In the genomic region with DNA sequence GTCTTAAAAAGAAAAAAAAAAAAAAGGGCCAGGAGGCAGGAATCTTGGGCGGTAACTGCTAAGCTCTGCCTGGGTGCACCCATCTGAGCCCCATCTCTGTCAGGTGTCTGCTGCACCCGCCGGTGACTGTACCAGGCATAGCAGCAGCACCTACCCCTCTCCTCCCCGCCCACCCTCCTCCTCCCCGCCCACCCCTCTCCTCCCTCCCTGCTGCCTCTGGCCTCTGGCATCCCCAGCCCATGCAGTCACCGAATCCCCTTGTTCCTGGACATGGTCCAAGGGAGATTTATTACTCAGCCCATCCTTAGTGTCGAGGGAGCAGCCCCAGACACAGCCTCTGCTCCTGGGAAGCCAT, we compare ENCODE assay signal across 26 cellular contexts.
DNase-seq lines count a peak whose midpoint lies in the region; ATAC-seq and TF ChIP-seq lines count a peak whose summit lies in the region.
"Had no signal": no experiment of that assay in that cellular context is flagged by ENCODE, and none has a peak within 500 bp of the region (broad histone marks: within the 10 kb centered on the region; RNA-seq: fewer than 3 reads in every experiment).

No MANE protein-coding gene starts in this region.

- no peaks in the 10 kb centered on the region for H3K36me3 Mint-ChIP-seq in activated naive CD4-positive, alpha-beta T cell treated with anti-CD3 and anti-CD28 coated beads, Interleukin-2, amount 10 ng/mL, durations not matched to agents 7 days and 5 days
- no peaks in the 10 kb centered on the region; a peak in 1 of 7 replicates for H3K36me3 Mint-ChIP-seq in H9 (ENCODE audit: insufficient read depth in 1 of 3, low read depth in 3 of 3)
- H3K36me3 Mint-ChIP-seq in activated CD4-positive, alpha-beta T cell treated with anti-CD3 and anti-CD28 coated beads for 36 hours (ENCODE audit: low read depth), result no peaks in the 10 kb centered on the region
- H3K36me3 Mint-ChIP-seq: natural killer cell treated with Interleukin-12 subunit alpha and Interleukin-12 subunit beta and Interleukin-15 and Interleukin-18, amount 100 ng/mL, for 72 hours had no signal

- no peak overlapping the region for H3K9ac ChIP-seq in H9 (ENCODE audit: extremely low read depth, insufficient read length, low read length)

- no peak overlapping the region for H3K56ac ChIP-seq in H9 (ENCODE audit: insufficient read length, low read depth, low read length)

- H3K4me1 Mint-ChIP-seq in activated naive CD4-positive, alpha-beta T cell treated with anti-CD3 and anti-CD28 coated beads, Interleukin-2, amount 10 ng/mL, durations not matched to agents 7 days and 5 days, result no peaks in the 10 kb centered on the region
- peaks cover 0 to 9% of the 10 kb centered on the region in 2 experiments; a peak in 1 of 4 replicates for H3K4me1 Mint-ChIP-seq in H9
- H3K4me1 Mint-ChIP-seq in activated CD4-positive, alpha-beta T cell treated with anti-CD3 and anti-CD28 coated beads for 36 hours, result no peaks in the 10 kb centered on the region

- WGBS in H9 (ENCODE audit: extremely low coverage, insufficient read length, low lambda C conversion rate), result no CpG with 5 or more reads among the region's 7 CpGs

- H3K4me2 ChIP-seq in H9 (ENCODE audit: insufficient read depth, insufficient read length, low read length), result no peak overlapping the region

- no peak overlapping the region for H4K5ac ChIP-seq in H9 (ENCODE audit: insufficient read length, low read depth, low read length)

- TF ChIP-seq CTCF in H9 (conservative IDR thresholded peaks at IDR 0.05), result no peak

- no peak for DNase-seq in activated naive CD4-positive, alpha-beta T cell treated with anti-CD3 and anti-CD28 coated beads, Interleukin-2, amount 10 ng/mL, durations not matched to agents 7 days and 5 days
- no peak for DNase-seq in activated naive CD4-positive, alpha-beta T cell treated with Interleukin-2 at 50 U/mL for 16 hours
- DNase-seq in H9, result peak; percentile 17
- DNase-seq in SK-N-DZ (ENCODE audit: low spot score), result peak; percentile 22
- no peak for DNase-seq in activated CD4-positive, alpha-beta T cell treated with anti-CD3 and anti-CD28 coated beads for 36 hours
- no peak for DNase-seq in DMS53 (lab: John Stamatoyannopoulos, UW)
- DNase-seq: ACHN; activated CD4-positive, alpha-beta T cell treated with anti-CD3 and anti-CD28 coated beads for 1 hour; activated CD8-positive, alpha-beta T cell treated with anti-CD3 and anti-CD28 coated beads for 36 hours; activated effector memory CD4-positive, alpha-beta T cell treated with anti-CD3 and anti-CD28 coated beads, Interleukin-2, amount 50 U/mL, for 16 hours; activated T-cell treated with anti-CD3 and anti-CD28 coated beads, Interleukin-2, amount 50 U/mL, for 1 hour; Caco-2; central memory CD4-positive, alpha-beta T cell; dermis blood vessel endothelial cell; esophagus squamous epithelium; foreskin melanocyte; heart right ventricle; MG63; mucosa of descending colon; NCI-H2107; RPMI8226; transverse colon had no signal

- no peak overlapping the region for H3K4ac ChIP-seq in H9 (ENCODE audit: low read depth, low read length)

- H3K27ac Mint-ChIP-seq in activated naive CD4-positive, alpha-beta T cell treated with anti-CD3 and anti-CD28 coated beads, Interleukin-2, amount 10 ng/mL, durations not matched to agents 7 days and 5 days, result peak overlapping the region; percentile 37
- no peak overlapping the region for H3K27ac Mint-ChIP-seq in H9
- no peak overlapping the region for H3K27ac Mint-ChIP-seq in activated CD4-positive, alpha-beta T cell treated with anti-CD3 and anti-CD28 coated beads for 36 hours
- H3K27ac Mint-ChIP-seq: activated CD8-positive, alpha-beta T cell treated with anti-CD3 and anti-CD28 coated beads for 36 hours; natural killer cell treated with Interleukin-12 subunit alpha and Interleukin-12 subunit beta and Interleukin-15 and Interleukin-18, amount 100 ng/mL, for 72 hours had no signal

- H4K91ac ChIP-seq in H9 (ENCODE audit: insufficient read length, low read depth, low read length), result no peak overlapping the region

- CTCF ChIA-PET in activated naive CD4-positive, alpha-beta T cell treated with anti-CD3 and anti-CD28 coated beads, Interleukin-2, amount 10 ng/mL, durations not matched to agents 7 days and 5 days (lab: Charles Lee), result no interaction called here
- CTCF ChIA-PET in activated CD4-positive, alpha-beta T cell treated with anti-CD3 and anti-CD28 coated beads for 36 hours (lab: Charles Lee), result no interaction called here

- intact Hi-C loops in activated CD4-positive, alpha-beta T cell treated with anti-CD3 and anti-CD28 coated beads for 36 hours (cut with DNase I, micrococcal nuclease), result no loop called here

- POLR2A ChIA-PET in activated CD4-positive, alpha-beta T cell treated with anti-CD3 and anti-CD28 coated beads for 36 hours (lab: Charles Lee), result no interaction called here

- no peaks in the 10 kb centered on the region for H3K27me3 ChIP-seq in H9 (ENCODE audit: insufficient read depth, low read length)
- H3K27me3 ChIP-seq: MG63, ovary, transverse colon had no signal

- no peak overlapping the region for H2BK20ac ChIP-seq in H9 (ENCODE audit: low read depth, low read length, poor library complexity, severe bottlenecking)

- no peak overlapping the region for H3K23ac ChIP-seq in H9 (ENCODE audit: insufficient read length, low read depth, low read length)

- no peaks in the 10 kb centered on the region for H3K4me1 ChIP-seq in H9 (ENCODE audit: insufficient read depth, low read length)
- H3K4me1 ChIP-seq: Caco-2 had no signal

- no peaks in the 10 kb centered on the region for H4K20me1 ChIP-seq in H9 (ENCODE audit: control insufficient read depth, insufficient read depth, insufficient read length)

- H3K27me3 Mint-ChIP-seq in activated naive CD4-positive, alpha-beta T cell treated with anti-CD3 and anti-CD28 coated beads, Interleukin-2, amount 10 ng/mL, durations not matched to agents 7 days and 5 days, result peaks cover 11% of the 10 kb centered on the region
- no peaks in the 10 kb centered on the region for H3K27me3 Mint-ChIP-seq in H9 (ENCODE audit: low read depth)
- peaks cover 2% of the 10 kb centered on the region for H3K27me3 Mint-ChIP-seq in activated CD4-positive, alpha-beta T cell treated with anti-CD3 and anti-CD28 coated beads for 36 hours

- no peak overlapping the region for H2BK15ac ChIP-seq in H9 (ENCODE audit: low read depth, low read length)

- H2AK5ac ChIP-seq in H9 (ENCODE audit: insufficient read length, low read length), result no peak overlapping the region

- no peak overlapping the region for H3K18ac ChIP-seq in H9 (ENCODE audit: insufficient read length, low read depth, low read length)

- no peak overlapping the region for H2BK5ac ChIP-seq in H9 (ENCODE audit: insufficient read length, low read length)

- H3T11ph ChIP-seq in H9 (ENCODE audit: low read length), result no peak overlapping the region

- H3K23me2 ChIP-seq in H9 (ENCODE audit: insufficient read length, low read depth, low read length, poor library complexity, severe bottlenecking), result no peaks in the 10 kb centered on the region

- no peak overlapping the region for H3K4me3 Mint-ChIP-seq in activated naive CD4-positive, alpha-beta T cell treated with anti-CD3 and anti-CD28 coated beads, Interleukin-2, amount 10 ng/mL, durations not matched to agents 7 days and 5 days
- no peak overlapping the region for H3K4me3 Mint-ChIP-seq in H9
- no peak overlapping the region for H3K4me3 Mint-ChIP-seq in activated CD4-positive, alpha-beta T cell treated with anti-CD3 and anti-CD28 coated beads for 36 hours
- H3K4me3 Mint-ChIP-seq: activated CD8-positive, alpha-beta T cell treated with anti-CD3 and anti-CD28 coated beads for 36 hours; natural killer cell treated with Interleukin-12 subunit alpha and Interleukin-12 subunit beta and Interleukin-15 and Interleukin-18, amount 100 ng/mL, for 72 hours had no signal

- no peak overlapping the region for H3K27ac ChIP-seq in H9 (ENCODE audit: insufficient read length, low read depth, low read length)
- H3K27ac ChIP-seq: esophagus squamous epithelium, heart right ventricle, ovary, transverse colon had no signal

- no peaks in the 10 kb centered on the region for H3K79me1 ChIP-seq in H9 (ENCODE audit: insufficient read depth, low read depth, low read length, poor library complexity, severe bottlenecking)

- no peak overlapping the region for H4K8ac ChIP-seq in H9 (replicated peaks; ENCODE audit: insufficient read length, low read depth, low read length)

- H2AFZ ChIP-seq in H9 (ENCODE audit: low read length), result no peak overlapping the region

- ATAC-seq in HG03196 (IDR thresholded peaks at IDR 0.05; ENCODE audit: unreplicated experiment), result no peak
- no peak for ATAC-seq in activated CD4-positive, alpha-beta T cell treated with anti-CD3 and anti-CD28 coated beads for 36 hours
- ATAC-seq: activated CD8-positive, alpha-beta T cell treated with anti-CD3 and anti-CD28 coated beads for 36 hours; heart right ventricle; K562; mucosa of descending colon; natural killer cell treated with Interleukin-12 subunit alpha and Interleukin-12 subunit beta and Interleukin-15 and Interleukin-18, amount 100 ng/mL, for 72 hours had no signal

- H3K9me3 ChIP-seq in H9 (ENCODE audit: control insufficient read depth, low read depth, low read length), result no peaks in the 10 kb centered on the region
- H3K9me3 ChIP-seq: Caco-2, esophagus squamous epithelium, heart right ventricle, MG63, mucosa of descending colon, ovary, transverse colon had no signal

- no peak overlapping the region for H2BK120ac ChIP-seq in H9 (ENCODE audit: low read depth, low read length, poor library complexity, severe bottlenecking)

- H3K79me2 ChIP-seq in H9 (ENCODE audit: insufficient read depth, low read length), result no peaks in the 10 kb centered on the region

- H3K9me3 Mint-ChIP-seq in activated naive CD4-positive, alpha-beta T cell treated with anti-CD3 and anti-CD28 coated beads, Interleukin-2, amount 10 ng/mL, durations not matched to agents 7 days and 5 days, result no peaks in the 10 kb centered on the region
- no peaks in the 10 kb centered on the region for H3K9me3 Mint-ChIP-seq in H9
- H3K9me3 Mint-ChIP-seq in activated CD4-positive, alpha-beta T cell treated with anti-CD3 and anti-CD28 coated beads for 36 hours (ENCODE audit: low read depth), result no peaks in the 10 kb centered on the region
- H3K9me3 Mint-ChIP-seq: activated CD8-positive, alpha-beta T cell treated with anti-CD3 and anti-CD28 coated beads for 36 hours; natural killer cell treated with Interleukin-12 subunit alpha and Interleukin-12 subunit beta and Interleukin-15 and Interleukin-18, amount 100 ng/mL, for 72 hours had no signal

- H2BK12ac ChIP-seq in H9 (ENCODE audit: insufficient read length, low read depth, low read length), result no peak overlapping the region

- no peak overlapping the region for H3K14ac ChIP-seq in H9 (ENCODE audit: insufficient read depth, low read length)

Comparison
In these comparisons a context has a peak if more than half of its experiments do, and no peak if none do; other contexts are left out.
1. DNase-seq: peak in H9 (single experiment) and SK-N-DZ (single experiment); none in activated naive CD4-positive, alpha-beta T cell treated with anti-CD3 and anti-CD28 coated beads, Interleukin-2, amount 10 ng/mL, durations not matched to agents 7 days and 5 days (single experiment), activated naive CD4-positive, alpha-beta T cell treated with Interleukin-2 at 50 U/mL for 16 hours (single experiment), activated CD4-positive, alpha-beta T cell treated with anti-CD3 and anti-CD28 coated beads for 36 hours (single experiment) and DMS53 (single experiment).